ENCODE assay signal across 9 cellular contexts in the genomic region with DNA sequence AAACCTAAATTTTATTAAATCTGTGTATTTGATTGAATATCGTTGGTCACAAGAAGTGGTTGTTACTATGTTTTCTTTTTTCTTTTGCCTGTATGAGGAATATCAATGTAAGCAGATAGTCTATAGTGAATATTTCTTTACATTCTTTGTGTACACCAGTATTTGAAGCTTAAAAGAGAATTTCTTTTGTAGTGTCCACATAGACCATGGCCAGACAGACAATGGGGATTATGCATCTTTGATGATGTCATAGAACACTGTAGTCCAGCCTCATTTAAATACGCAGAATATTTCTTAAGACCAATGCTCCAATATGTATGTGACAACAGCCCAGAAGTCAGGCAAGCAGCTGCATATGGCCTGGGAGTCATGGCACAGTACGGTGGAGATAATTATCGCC.
"Had no signal": no experiment of that assay in that cellular context is flagged by ENCODE, and none has a peak within 500 bp of the region (broad histone marks: within the 10 kb centered on the region; RNA-seq: fewer than 3 reads in every experiment).

No MANE protein-coding gene starts in this region.

- H3K4me3 ChIP-seq: GM23248, K562 had no signal

- H2AFZ ChIP-seq: GM23248 had no signal

- H3K27ac ChIP-seq: GM23248, HL-60 had no signal

- FAIRE-seq: K562 had no signal

- DNase-seq: GM23248, GOT3, H9, HCEC 1CT, HFFc6, IMR-90, KG1 had no signal

- H3K9ac ChIP-seq: GM23248 had no signal

- ATAC-seq: K562 had no signal
